Comparison of ENCODE assay signal across 21 cellular contexts in the genomic region with DNA sequence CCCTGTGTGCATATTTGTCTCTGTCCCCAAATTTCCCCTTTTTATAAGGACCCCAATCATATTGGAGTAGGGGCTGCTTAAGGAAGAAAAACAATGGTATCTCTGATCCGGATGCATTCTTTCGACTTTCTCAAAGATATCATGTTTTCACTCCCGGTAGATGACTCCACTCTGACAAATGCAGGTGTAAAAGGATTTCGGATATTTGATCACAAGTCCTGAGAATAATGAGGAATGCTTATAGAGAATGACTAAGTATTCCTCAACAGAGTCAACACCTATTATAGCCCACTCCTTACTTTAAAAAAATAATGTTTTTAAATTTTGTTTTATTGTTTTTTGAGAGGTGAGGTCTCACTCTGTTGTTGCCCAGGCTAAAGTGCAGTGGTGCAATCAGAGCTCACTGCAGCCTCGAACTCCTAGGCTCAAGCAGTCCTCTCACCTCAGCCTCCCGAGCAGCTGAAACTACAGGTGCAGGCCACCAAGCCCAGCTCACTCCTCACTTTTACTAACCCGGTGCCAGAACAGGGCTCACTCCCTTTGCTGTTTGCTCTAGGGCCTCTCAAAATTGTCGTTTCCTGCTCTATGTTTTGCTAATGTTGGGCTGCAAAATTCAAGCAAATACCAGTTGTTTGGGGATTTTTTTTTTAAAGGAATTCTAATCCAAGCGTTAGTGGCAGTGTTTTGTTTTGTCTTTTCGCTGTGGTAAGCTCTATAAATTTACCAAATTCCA. TPM values are rescaled to one million over a fixed set of nuclear protein-coding genes. Genes with fewer than 3 reads are reported as not detected.
"Had no signal": no experiment of that assay in that cellular context is flagged by ENCODE, and none has a peak within 500 bp of the region (broad histone marks: within the 10 kb centered on the region; RNA-seq: fewer than 3 reads in every experiment).

No MANE protein-coding gene starts in this region.

- H3K4me3 ChIP-seq: esophagus muscularis mucosa, heart right ventricle, psoas muscle, transverse colon, uterus had no signal

- H3K4me1 Mint-ChIP-seq: activated CD4-positive, alpha-beta memory T cell treated with anti-CD3 and anti-CD28 coated beads, Interleukin-2, amount 10 ng/mL, durations not matched to agents 7 days and 5 days; activated CD8-positive, alpha-beta memory T cell treated with anti-CD3 and anti-CD28 coated beads, Interleukin-2, amount 10 ng/mL, durations not matched to agents 7 days and 5 days; central memory CD8-positive, alpha-beta T cell; T-cell had no signal

- ATAC-seq: activated CD8-positive, alpha-beta memory T cell treated with anti-CD3 and anti-CD28 coated beads, Interleukin-2, amount 10 ng/mL, durations not matched to agents 7 days and 5 days; heart right ventricle; natural killer cell treated with Interleukin-12 subunit alpha and Interleukin-12 subunit beta and Interleukin-15 and Interleukin-18, amount 100 ng/mL, for 72 hours; psoas muscle; right cardiac atrium; stimulated activated naive CD8-positive, alpha-beta T cell treated with anti-CD3 and anti-CD28 coated beads, Interleukin-15, Interleukin-2, amounts not matched to agents 100 U/mL and 50 U/mL, for 24 hours; T-cell had no signal

- DNase-seq: activated CD4-positive, alpha-beta memory T cell treated with anti-CD3 and anti-CD28 coated beads, Interleukin-2, amount 10 ng/mL, durations not matched to agents 7 days and 5 days; activated CD4-positive, alpha-beta T cell treated with anti-CD3 and anti-CD28 coated beads for 48 hours; activated CD4-positive, CD25-positive, alpha-beta regulatory T cell; activated CD8-positive, alpha-beta memory T cell treated with anti-CD3 and anti-CD28 coated beads, Interleukin-2, amount 10 ng/mL, durations not matched to agents 7 days and 5 days; activated naive CD4-positive, alpha-beta T cell; activated naive CD8-positive, alpha-beta T cell treated with anti-CD3 and anti-CD28 coated beads, Interleukin-2, amount 10 ng/mL, durations not matched to agents 7 days and 5 days; amygdala; cortex of kidney; heart right ventricle; mesendoderm; occipital lobe; psoas muscle; right cardiac atrium; stimulated activated naive CD8-positive, alpha-beta T cell treated with anti-CD3 and anti-CD28 coated beads, Interleukin-15, Interleukin-2, amounts not matched to agents 100 U/mL and 50 U/mL, for 24 hours; substantia nigra; T-cell; transverse colon; uterus had no signal

- H3K9me3 ChIP-seq: esophagus muscularis mucosa, heart right ventricle, psoas muscle, transverse colon, uterus had no signal

- H3K4me3 Mint-ChIP-seq: activated CD4-positive, alpha-beta memory T cell treated with anti-CD3 and anti-CD28 coated beads, Interleukin-2, amount 10 ng/mL, durations not matched to agents 7 days and 5 days; activated CD8-positive, alpha-beta memory T cell treated with anti-CD3 and anti-CD28 coated beads, Interleukin-2, amount 10 ng/mL, durations not matched to agents 7 days and 5 days; activated naive CD8-positive, alpha-beta T cell treated with anti-CD3 and anti-CD28 coated beads, Interleukin-2, amount 10 ng/mL, durations not matched to agents 7 days and 5 days; central memory CD8-positive, alpha-beta T cell; natural killer cell treated with Interleukin-12 subunit alpha and Interleukin-12 subunit beta and Interleukin-15 and Interleukin-18, amount 100 ng/mL, for 72 hours; T-cell had no signal

- H3K27me3 ChIP-seq: esophagus muscularis mucosa, transverse colon, uterus had no signal

- H3K36me3 Mint-ChIP-seq: activated CD8-positive, alpha-beta memory T cell treated with anti-CD3 and anti-CD28 coated beads, Interleukin-2, amount 10 ng/mL, durations not matched to agents 7 days and 5 days; activated naive CD8-positive, alpha-beta T cell treated with anti-CD3 and anti-CD28 coated beads, Interleukin-2, amount 10 ng/mL, durations not matched to agents 7 days and 5 days; natural killer cell treated with Interleukin-12 subunit alpha and Interleukin-12 subunit beta and Interleukin-15 and Interleukin-18, amount 100 ng/mL, for 72 hours; T-cell had no signal

- H3K27ac ChIP-seq: esophagus muscularis mucosa, heart right ventricle, psoas muscle, transverse colon, uterus had no signal

- H3K27ac Mint-ChIP-seq: activated CD4-positive, alpha-beta memory T cell treated with anti-CD3 and anti-CD28 coated beads, Interleukin-2, amount 10 ng/mL, durations not matched to agents 7 days and 5 days; activated CD8-positive, alpha-beta memory T cell treated with anti-CD3 and anti-CD28 coated beads, Interleukin-2, amount 10 ng/mL, durations not matched to agents 7 days and 5 days; activated naive CD8-positive, alpha-beta T cell treated with anti-CD3 and anti-CD28 coated beads, Interleukin-2, amount 10 ng/mL, durations not matched to agents 7 days and 5 days; natural killer cell treated with Interleukin-12 subunit alpha and Interleukin-12 subunit beta and Interleukin-15 and Interleukin-18, amount 100 ng/mL, for 72 hours; T-cell had no signal

- H3K4me1 ChIP-seq: psoas muscle, transverse colon, uterus had no signal

- H3K9me3 Mint-ChIP-seq: activated CD4-positive, alpha-beta memory T cell treated with anti-CD3 and anti-CD28 coated beads, Interleukin-2, amount 10 ng/mL, durations not matched to agents 7 days and 5 days; activated naive CD8-positive, alpha-beta T cell treated with anti-CD3 and anti-CD28 coated beads, Interleukin-2, amount 10 ng/mL, durations not matched to agents 7 days and 5 days; central memory CD8-positive, alpha-beta T cell; T-cell had no signal

- H3K36me3 ChIP-seq: esophagus muscularis mucosa, heart right ventricle, transverse colon, uterus had no signal

- H3K27me3 Mint-ChIP-seq: activated CD4-positive, alpha-beta memory T cell treated with anti-CD3 and anti-CD28 coated beads, Interleukin-2, amount 10 ng/mL, durations not matched to agents 7 days and 5 days; activated CD8-positive, alpha-beta memory T cell treated with anti-CD3 and anti-CD28 coated beads, Interleukin-2, amount 10 ng/mL, durations not matched to agents 7 days and 5 days; central memory CD8-positive, alpha-beta T cell had no signal

RNA-seq across cellular contexts. Expression of gene COL8A1, which starts 24.6 kb away (rescaled TPM):
- total RNA-seq: activated naive CD8-positive, alpha-beta T cell treated with anti-CD3 and anti-CD28 coated beads, Interleukin-2, amount 10 ng/mL, durations not matched to agents 7 days and 5 days had no signal
